Comparison of ENCODE assay signal across 2 cellular contexts in genomic region chr7:148944935-148945934, GRCh38.
A peak's percentile ranks its signal among the peaks of the same experiment; 100 is the strongest.
TF ChIP-seq lines count a peak whose summit lies in the region.

No MANE protein-coding gene starts in this region.

TF ChIP-seq in IMR-90, 13 proteins besides CTCF, POLR2A, EP300 and RAD21:
- TF ChIP-seq RFX5 (IDR thresholded peaks at IDR 0.05; ENCODE audit: low read depth, low read length) (no peak), CEBPB (IDR thresholded peaks at IDR 0.05; ENCODE audit: low read depth, low read length) (peak; percentile 56; the same call in 1 of the 2 replicates), ELK1 (IDR thresholded peaks at IDR 0.05; ENCODE audit: borderline replicate concordance, low read depth, low read length) (no peak), NFE2L2 (IDR thresholded peaks at IDR 0.05; ENCODE audit: low read depth, low read length) (no peak), SMC3 (IDR thresholded peaks at IDR 0.05; ENCODE audit: low read depth, low read length) (no peak)
TF ChIP-seq in IMR-90: peak in this region for 1.

TF ChIP-seq in K562, 482 proteins besides CTCF, POLR2A, EP300 and RAD21:
- TF ChIP-seq JUN (IDR thresholded peaks at IDR 0.05; ENCODE audit: borderline replicate concordance, low read depth, low read length) (no peak), JUN (CRISPR knock-in tag; IDR thresholded peaks at IDR 0.05; ENCODE audit: borderline replicate concordance) (no peak), CUX1 (CRISPR knock-in tag; IDR thresholded peaks at IDR 0.05) (no peak), RBM25 (IDR thresholded peaks at IDR 0.05; ENCODE audit: low read depth, low read length, severe bottlenecking) (peak; percentile 25), SNRNP70 (optimal IDR thresholded peaks at IDR 0.05; ENCODE audit: low read depth, low read length) (no peak), CBX3 (IDR thresholded peaks at IDR 0.05; ENCODE audit: borderline replicate concordance in 1 of 2, low read length in 2 of 2) (peak in 1 of 2 experiments; percentile 35; a peak in 1 of 3 replicates), XRCC3 (IDR thresholded peaks at IDR 0.05) (no peak), KDM1A (IDR thresholded peaks at IDR 0.05) (peak in 1 of 2 experiments; percentile 30; a peak in 1 of 4 replicates), HMGN3 (IDR thresholded peaks at IDR 0.05; ENCODE audit: borderline replicate concordance, extremely low read depth, insufficient read length, low read depth, low read length) (no peak), NCOA2 (IDR thresholded peaks at IDR 0.05; ENCODE audit: partially characterized antibody in 2 of 2) (peak in 1 of 2 experiments; percentile 99), TEAD4 (IDR thresholded peaks at IDR 0.05; ENCODE audit: low read length) (no peak), TEAD4 (CRISPR knock-in tag; IDR thresholded peaks at IDR 0.05; ENCODE audit: borderline replicate concordance) (0 out of 2 replicates have a peak, but pooled peaks have one; percentile 48), STAT6 (CRISPR knock-in tag; IDR thresholded peaks at IDR 0.05) (no peak), BCOR (IDR thresholded peaks at IDR 0.05) (peak; percentile 55; the same call in 1 of the 2 replicates), U2AF2 (optimal IDR thresholded peaks at IDR 0.05; ENCODE audit: low read depth, low read length) (no peak), MAFG (tag; conservative IDR thresholded peaks at IDR 0.05) (no peak)
